16 cellular contexts compared by ENCODE assay signal in genomic region chr14:103257211-103257962, GRCh38.
DNase-seq lines count a peak whose midpoint lies in the region; TF ChIP-seq lines count a peak whose summit lies in the region.
"Had no signal": no experiment of that assay in that cellular context is flagged by ENCODE, and none has a peak within 500 bp of the region (broad histone marks: within the 10 kb centered on the region; RNA-seq: fewer than 3 reads in every experiment).

No MANE protein-coding gene starts in this region.

- no peak overlapping the region for H2AK5ac ChIP-seq in mesenchymal stem cell (ENCODE audit: low read length, severe bottlenecking)

- H3K27me3 ChIP-seq in mesenchymal stem cell (ENCODE audit: control insufficient read depth in 1 of 2, insufficient read depth in 1 of 2, low read length in 2 of 2) (no peaks in the 10 kb centered on the region), stomach (no peaks in the 10 kb centered on the region)
- H3K27me3 ChIP-seq: neural progenitor cell, sigmoid colon, vagina had no signal

- TF ChIP-seq POLR2A in stomach (IDR thresholded peaks at IDR 0.05), result no peak

- no peak overlapping the region for H3K23ac ChIP-seq in mesenchymal stem cell (ENCODE audit: low read length in 2 of 2)

- H3K14ac ChIP-seq in mesenchymal stem cell (ENCODE audit: low read length in 2 of 2), result no peak overlapping the region

- no peak overlapping the region for H2BK120ac ChIP-seq in mesenchymal stem cell (ENCODE audit: low read depth, low read length)

- H3K36me3 ChIP-seq in mesenchymal stem cell (ENCODE audit: control insufficient read depth in 1 of 2, insufficient read depth in 2 of 2, low read depth in 1 of 2, low read length in 2 of 2), result no peaks in the 10 kb centered on the region
- no peaks in the 10 kb centered on the region for H3K36me3 ChIP-seq in stomach
- H3K36me3 ChIP-seq: neural progenitor cell, sigmoid colon, vagina had no signal

- H3K79me1 ChIP-seq in mesenchymal stem cell (replicated peaks; ENCODE audit: low read length, poor library complexity, severe bottlenecking), result no peaks in the 10 kb centered on the region

- no peak overlapping the region for H3K27ac ChIP-seq in mesenchymal stem cell (ENCODE audit: low read length, poor library complexity, severe bottlenecking)
- H3K27ac ChIP-seq in stomach, result no peak overlapping the region
- H3K27ac ChIP-seq: neural progenitor cell, sigmoid colon, vagina had no signal

- no peak overlapping the region for H2BK5ac ChIP-seq in mesenchymal stem cell (ENCODE audit: low read depth, low read length, poor library complexity, severe bottlenecking)

- no peak overlapping the region for H4K91ac ChIP-seq in mesenchymal stem cell (ENCODE audit: low read length)

- intact Hi-C loops in stomach (cut with DNase I; ENCODE audit: low total_unique reads), result no loop called here

- H3K4me3 ChIP-seq in choroid plexus epithelial cell (ENCODE audit: low read depth, low read length), result no peak overlapping the region
- no peak overlapping the region for H3K4me3 ChIP-seq in mesenchymal stem cell (ENCODE audit: insufficient read depth in 1 of 2, low read depth in 1 of 2, low read length in 2 of 2)
- H3K4me3 ChIP-seq in stomach, result no peak overlapping the region
- H3K4me3 ChIP-seq: neural progenitor cell, sigmoid colon, vagina had no signal

- H2BK15ac ChIP-seq in mesenchymal stem cell (ENCODE audit: low read depth, poor library complexity, severe bottlenecking), result no peak overlapping the region

- H3K4me2 ChIP-seq in mesenchymal stem cell (ENCODE audit: low read length, poor library complexity, severe bottlenecking), result no peak overlapping the region
- H3K4me2 ChIP-seq: neural progenitor cell had no signal

- H3K4ac ChIP-seq in mesenchymal stem cell (ENCODE audit: low read depth in 1 of 2, low read length in 2 of 2), result no peak overlapping the region

- peak; percentile 81 for DNase-seq in ELR (ENCODE audit: low read depth)
- DNase-seq in NCI-H1694 (lab: John Stamatoyannopoulos, UW), result peak; percentile 57
- DNase-seq in choroid plexus epithelial cell (ENCODE audit: low read depth), result peak; percentile 25
- DNase-seq in mesenchymal stem cell, result peak; percentile 47
- DNase-seq in stomach, result no peak
- DNase-seq in HuH-7.5 (ENCODE audit: low spot score), result no peak
- DNase-seq in activated naive CD4-positive, alpha-beta T cell (lab: John Stamatoyannopoulos, UW), result no peak
- DNase-seq: activated CD4-positive, alpha-beta T cell treated with anti-CD3 and anti-CD28 coated beads, Interleukin-2, amount 50 U/mL, for 4 hours; anterior cingulate cortex; foreskin melanocyte; mesendoderm; MV-4-11; sigmoid colon; stimulated activated naive CD4-positive, alpha-beta T cell treated with Interleukin-2 at 50 U/mL for 16 hours had no signal

- no peak overlapping the region for H2BK12ac ChIP-seq in mesenchymal stem cell (ENCODE audit: low read length in 2 of 2)

- H2AFZ ChIP-seq in mesenchymal stem cell (ENCODE audit: low read depth, low read length), result no peak overlapping the region
- H2AFZ ChIP-seq: neural progenitor cell had no signal

- H3K18ac ChIP-seq in mesenchymal stem cell (ENCODE audit: low read depth in 1 of 2, low read length in 2 of 2), result no peak overlapping the region

- whole genome bisulfite sequencing in mesenchymal stem cell, result 86% methylated on average over 3 of the region's 4 CpGs
- 87 to 95% (median 91%) methylated on average over 4 of the region's 4 CpGs for WGBS in stomach, 5 donors

- no peak for TF ChIP-seq EP300 in stomach (IDR thresholded peaks at IDR 0.05)

- H3K9me3 ChIP-seq in mesenchymal stem cell (ENCODE audit: control insufficient read depth, low read length) (peaks cover 6% of the 10 kb centered on the region), stomach (peaks cover 0 to 4% (median 0%) of the 10 kb centered on the region in 4 donors)
- H3K9me3 ChIP-seq: sigmoid colon, vagina had no signal

- H3K4me1 ChIP-seq in mesenchymal stem cell (ENCODE audit: control insufficient read depth, insufficient read depth, low read depth, low read length) (peaks cover 2% of the 10 kb centered on the region), stomach (peaks cover 0 to 17% (median 12%) of the 10 kb centered on the region in 4 donors)
- H3K4me1 ChIP-seq: neural progenitor cell had no signal

- H3K9ac ChIP-seq in mesenchymal stem cell (ENCODE audit: low read length), result no peak overlapping the region
- H3K9ac ChIP-seq: neural progenitor cell had no signal

- peak overlapping the region; percentile 4 for H4K8ac ChIP-seq in mesenchymal stem cell (ENCODE audit: low read length)

- TF ChIP-seq CTCF in choroid plexus epithelial cell (conservative IDR thresholded peaks at IDR 0.05; ENCODE audit: low read depth, low read length) (no peak), stomach (IDR thresholded peaks at IDR 0.05) (no peak)

Comparison
In these comparisons a context has a peak if more than half of its experiments do, and no peak if none do; other contexts are left out.
1. DNase-seq: peak in ELR (single experiment), NCI-H1694 (single experiment), choroid plexus epithelial cell (single experiment) and mesenchymal stem cell (single experiment); none in stomach (single experiment), HuH-7.5 (single experiment) and activated naive CD4-positive, alpha-beta T cell (0 of 4).